Comparison of ENCODE assay signal across 9 cellular contexts in the genomic region with DNA sequence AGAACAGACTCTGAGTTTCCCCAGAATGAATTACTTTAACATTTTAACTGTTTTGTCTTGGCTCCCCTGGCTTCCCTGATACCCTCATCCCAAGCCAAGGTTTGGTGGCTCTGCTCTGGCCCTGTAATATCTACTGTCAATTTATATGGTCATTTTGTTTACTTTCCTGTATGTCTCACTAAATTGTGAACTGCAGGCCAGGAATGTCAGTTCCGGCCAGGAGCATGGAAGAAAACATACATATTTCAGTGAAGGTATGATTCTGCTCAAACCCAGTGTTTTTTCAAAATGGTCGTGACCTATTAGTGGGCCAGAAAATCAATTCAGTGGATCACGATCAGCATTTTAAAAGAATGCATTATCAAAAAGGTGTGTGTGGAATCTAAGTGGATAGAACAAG. TPM values are rescaled to one million over a fixed set of nuclear protein-coding genes. Genes with fewer than 3 reads are reported as not detected.
DNase-seq lines count a peak whose midpoint lies in the region; ATAC-seq and TF ChIP-seq lines count a peak whose summit lies in the region.
"Had no signal": no experiment of that assay in that cellular context is flagged by ENCODE, and none has a peak within 500 bp of the region (broad histone marks: within the 10 kb centered on the region; RNA-seq: fewer than 3 reads in every experiment).

No MANE protein-coding gene starts in this region.

- TF ChIP-seq CTCF in left ventricle myocardium inferior (IDR thresholded peaks at IDR 0.05; ENCODE audit: borderline replicate concordance) (no peak), brain (conservative IDR thresholded peaks at IDR 0.05) (no peak), vagina (IDR thresholded peaks at IDR 0.05) (no peak)

- H3K27me3 ChIP-seq in left ventricle myocardium inferior (ENCODE audit: low read depth) (no peaks in the 10 kb centered on the region), vagina (no peaks in the 10 kb centered on the region)

- no peak for ATAC-seq in left ventricle myocardium superior
- ATAC-seq in memory B cell (ENCODE audit: low read depth) = no peak
- no peak for ATAC-seq in HG03095 (IDR thresholded peaks at IDR 0.05; ENCODE audit: unreplicated experiment)

- H3K27me3 Mint-ChIP-seq in brain = no peaks in the 10 kb centered on the region
- H3K27me3 Mint-ChIP-seq in memory B cell = no peaks in the 10 kb centered on the region

- no peaks in the 10 kb centered on the region for H3K9me3 ChIP-seq in left ventricle myocardium inferior (replicated peaks)
- H3K9me3 ChIP-seq in vagina = no peaks in the 10 kb centered on the region

- intact Hi-C loops in left ventricle myocardium inferior (cut with micrococcal nuclease) (no loop called here), left ventricle myocardium superior (cut with micrococcal nuclease) (no loop called here), vagina (cut with DNase I) (no loop called here)

- H3K4me1 Mint-ChIP-seq in brain (peaks cover 12% of the 10 kb centered on the region), memory B cell (peaks cover 11% of the 10 kb centered on the region)

- H3K36me3 Mint-ChIP-seq in brain (no peaks in the 10 kb centered on the region), memory B cell (peaks cover 3% of the 10 kb centered on the region)

- H3K9me3 Mint-ChIP-seq in brain (peaks cover 0 to 3% (median 0%) of the 10 kb centered on the region in 5 experiments), memory B cell (no peaks in the 10 kb centered on the region)

- peak overlapping the region; percentile 92 for H3K27ac ChIP-seq in left ventricle myocardium inferior (replicated peaks)
- peak overlapping the region; percentile 62 for H3K27ac ChIP-seq in vagina

- H3K27ac Mint-ChIP-seq in brain (peak overlapping the region in 4 of 5 experiments; percentile 28 to 96 (median 61)), memory B cell (peak overlapping the region; percentile 100)

- no peaks in the 10 kb centered on the region for H3K36me3 ChIP-seq in left ventricle myocardium inferior
- no peaks in the 10 kb centered on the region for H3K36me3 ChIP-seq in vagina

- H3K4me3 Mint-ChIP-seq in brain (peak overlapping the region; percentile 89 to 95 (median 93)), memory B cell (peak overlapping the region; percentile 96)

- TF ChIP-seq POLR2A in vagina (IDR thresholded peaks at IDR 0.05) = no peak

- H3K4me3 ChIP-seq in left ventricle myocardium inferior (peak overlapping the region; percentile 80), vagina (peak overlapping the region in 1 of 2 donors; percentile 50)

- DNase-seq in left ventricle myocardium inferior = no peak
- DNase-seq in left ventricle myocardium superior = no peak
- DNase-seq in memory B cell (ENCODE audit: low spot score in 2 of 2) = no peak
- DNase-seq in vagina (ENCODE audit: extremely low spot score in 2 of 2) = no peak
- no peak for DNase-seq in hippocampal formation (lab: John Stamatoyannopoulos, UW)
- no peak for DNase-seq in NCI-H82 treated with DMSO at 0.1 percent for 48 hours (lab: John Stamatoyannopoulos, UW; ENCODE audit: unreplicated experiment)
- DNase-seq: GOT3 had no signal

- peaks cover 5% of the 10 kb centered on the region for H3K4me1 ChIP-seq in left ventricle myocardium inferior
- no peaks in the 10 kb centered on the region for H3K4me1 ChIP-seq in vagina

RNA-seq across cellular contexts. Expression of a gene that starts 1.2 kb away (rescaled TPM):
- total RNA-seq in left ventricle myocardium inferior (4.5 TPM), left ventricle myocardium superior (4.0 TPM), vagina (15.0 TPM)
- 3.0 TPM for polyA plus RNA-seq in brain (ENCODE audit: insufficient read depth, low read depth, low replicate concordance)

RNA-seq across cellular contexts. Expression of a gene that starts 26.3 kb away (rescaled TPM):
- total RNA-seq in left ventricle myocardium inferior = 0.58 TPM
- not detected for total RNA-seq in left ventricle myocardium superior
- not detected for polyA plus RNA-seq in brain (ENCODE audit: insufficient read depth, low read depth, low replicate concordance)
- 2.7 TPM for total RNA-seq in vagina
